In the genomic region with DNA sequence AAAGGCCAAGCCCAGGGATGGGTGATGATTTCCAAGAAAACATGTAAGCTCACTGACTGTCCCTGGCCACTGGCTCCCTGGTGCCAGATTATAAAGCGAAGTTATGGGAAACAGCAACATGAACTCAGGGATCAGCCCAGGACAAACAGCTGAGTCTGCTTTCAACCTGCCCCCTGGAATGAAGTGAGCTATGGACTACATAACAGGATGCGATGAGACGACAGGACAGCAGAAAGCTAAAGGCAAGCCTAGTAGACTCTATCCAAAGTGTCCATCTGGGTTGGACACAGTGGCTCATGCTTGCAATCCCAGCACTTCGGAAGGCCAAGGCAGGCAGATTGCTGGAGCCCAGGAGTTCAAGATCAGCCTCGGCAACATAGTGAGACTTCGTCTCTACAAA, we compare ENCODE assay signal across 1 cellular context.
TF ChIP-seq lines count a peak whose summit lies in the region.

No MANE protein-coding gene starts in this region.

TF ChIP-seq in HepG2, 621 proteins besides CTCF, POLR2A, EP300 and RAD21 (continues in another document):
- peak; percentile 45; the same call in 1 of the 2 replicates for TF ChIP-seq MIXL1 (CRISPR knock-in tag; IDR thresholded peaks at IDR 0.05)
- TF ChIP-seq ZNF251 (CRISPR knock-in tag; IDR thresholded peaks at IDR 0.05): no peak
- no peak for TF ChIP-seq ZBTB7A (CRISPR knock-in tag; IDR thresholded peaks at IDR 0.05)
- TF ChIP-seq ZNF543 (CRISPR knock-in tag; IDR thresholded peaks at IDR 0.05): no peak
- TF ChIP-seq, protein P1, sequence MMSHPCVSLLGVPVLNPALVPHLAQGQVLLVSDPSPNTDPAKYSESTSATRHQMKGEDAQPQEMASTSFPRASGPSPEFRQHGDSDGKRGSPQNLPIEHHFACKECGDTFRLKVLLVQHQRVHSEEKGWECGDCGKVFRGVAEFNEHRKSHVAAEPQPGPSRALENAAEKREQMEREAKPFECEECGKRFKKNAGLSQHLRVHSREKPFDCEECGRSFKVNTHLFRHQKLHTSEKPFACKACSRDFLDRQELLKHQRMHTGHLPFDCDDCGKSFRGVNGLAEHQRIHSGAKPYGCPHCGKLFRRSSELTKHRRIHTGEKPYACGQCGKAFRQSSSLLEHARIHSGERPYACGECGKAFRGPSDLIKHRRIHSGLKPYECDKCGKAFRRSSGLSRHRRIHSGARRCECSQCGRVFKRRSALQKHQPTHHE (CRISPR knock-in tag; IDR thresholded peaks at IDR 0.05; ENCODE audit: borderline replicate concordance): no peak
- 0 out of 2 replicates have a peak, but pooled peaks have one; percentile 54 for TF ChIP-seq ZNF614 (CRISPR knock-in tag; IDR thresholded peaks at IDR 0.05; ENCODE audit: borderline replicate concordance)
- no peak for TF ChIP-seq MED13 (CRISPR knock-in tag; IDR thresholded peaks at IDR 0.05)
- TF ChIP-seq EZH2 (conservative IDR thresholded peaks at IDR 0.05; ENCODE audit: low read depth, low read length): no peak
- TF ChIP-seq ZNF552 (CRISPR knock-in tag; IDR thresholded peaks at IDR 0.05; ENCODE audit: borderline replicate concordance): no peak
- TF ChIP-seq, protein P2, sequence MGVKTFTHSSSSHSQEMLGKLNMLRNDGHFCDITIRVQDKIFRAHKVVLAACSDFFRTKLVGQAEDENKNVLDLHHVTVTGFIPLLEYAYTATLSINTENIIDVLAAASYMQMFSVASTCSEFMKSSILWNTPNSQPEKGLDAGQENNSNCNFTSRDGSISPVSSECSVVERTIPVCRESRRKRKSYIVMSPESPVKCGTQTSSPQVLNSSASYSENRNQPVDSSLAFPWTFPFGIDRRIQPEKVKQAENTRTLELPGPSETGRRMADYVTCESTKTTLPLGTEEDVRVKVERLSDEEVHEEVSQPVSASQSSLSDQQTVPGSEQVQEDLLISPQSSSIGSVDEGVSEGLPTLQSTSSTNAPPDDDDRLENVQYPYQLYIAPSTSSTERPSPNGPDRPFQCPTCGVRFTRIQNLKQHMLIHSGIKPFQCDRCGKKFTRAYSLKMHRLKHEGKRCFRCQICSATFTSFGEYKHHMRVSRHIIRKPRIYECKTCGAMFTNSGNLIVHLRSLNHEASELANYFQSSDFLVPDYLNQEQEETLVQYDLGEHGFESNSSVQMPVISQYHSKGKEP (CRISPR knock-in tag; IDR thresholded peaks at IDR 0.05): no peak
- no peak for TF ChIP-seq NFE2 (CRISPR knock-in tag; IDR thresholded peaks at IDR 0.05)
- no peak for TF ChIP-seq ZNF777 (CRISPR knock-in tag; IDR thresholded peaks at IDR 0.05)
- no peak for TF ChIP-seq ZSCAN12 (CRISPR knock-in tag; IDR thresholded peaks at IDR 0.05)
- peak; percentile 29; the same call in 1 of the 2 replicates for TF ChIP-seq FOXK1 (CRISPR knock-in tag; IDR thresholded peaks at IDR 0.05; ENCODE audit: borderline replicate concordance, low read depth)
- TF ChIP-seq HNF4A (CRISPR knock-in tag; IDR thresholded peaks at IDR 0.05): peak; percentile 71
- TF ChIP-seq, protein P3, sequence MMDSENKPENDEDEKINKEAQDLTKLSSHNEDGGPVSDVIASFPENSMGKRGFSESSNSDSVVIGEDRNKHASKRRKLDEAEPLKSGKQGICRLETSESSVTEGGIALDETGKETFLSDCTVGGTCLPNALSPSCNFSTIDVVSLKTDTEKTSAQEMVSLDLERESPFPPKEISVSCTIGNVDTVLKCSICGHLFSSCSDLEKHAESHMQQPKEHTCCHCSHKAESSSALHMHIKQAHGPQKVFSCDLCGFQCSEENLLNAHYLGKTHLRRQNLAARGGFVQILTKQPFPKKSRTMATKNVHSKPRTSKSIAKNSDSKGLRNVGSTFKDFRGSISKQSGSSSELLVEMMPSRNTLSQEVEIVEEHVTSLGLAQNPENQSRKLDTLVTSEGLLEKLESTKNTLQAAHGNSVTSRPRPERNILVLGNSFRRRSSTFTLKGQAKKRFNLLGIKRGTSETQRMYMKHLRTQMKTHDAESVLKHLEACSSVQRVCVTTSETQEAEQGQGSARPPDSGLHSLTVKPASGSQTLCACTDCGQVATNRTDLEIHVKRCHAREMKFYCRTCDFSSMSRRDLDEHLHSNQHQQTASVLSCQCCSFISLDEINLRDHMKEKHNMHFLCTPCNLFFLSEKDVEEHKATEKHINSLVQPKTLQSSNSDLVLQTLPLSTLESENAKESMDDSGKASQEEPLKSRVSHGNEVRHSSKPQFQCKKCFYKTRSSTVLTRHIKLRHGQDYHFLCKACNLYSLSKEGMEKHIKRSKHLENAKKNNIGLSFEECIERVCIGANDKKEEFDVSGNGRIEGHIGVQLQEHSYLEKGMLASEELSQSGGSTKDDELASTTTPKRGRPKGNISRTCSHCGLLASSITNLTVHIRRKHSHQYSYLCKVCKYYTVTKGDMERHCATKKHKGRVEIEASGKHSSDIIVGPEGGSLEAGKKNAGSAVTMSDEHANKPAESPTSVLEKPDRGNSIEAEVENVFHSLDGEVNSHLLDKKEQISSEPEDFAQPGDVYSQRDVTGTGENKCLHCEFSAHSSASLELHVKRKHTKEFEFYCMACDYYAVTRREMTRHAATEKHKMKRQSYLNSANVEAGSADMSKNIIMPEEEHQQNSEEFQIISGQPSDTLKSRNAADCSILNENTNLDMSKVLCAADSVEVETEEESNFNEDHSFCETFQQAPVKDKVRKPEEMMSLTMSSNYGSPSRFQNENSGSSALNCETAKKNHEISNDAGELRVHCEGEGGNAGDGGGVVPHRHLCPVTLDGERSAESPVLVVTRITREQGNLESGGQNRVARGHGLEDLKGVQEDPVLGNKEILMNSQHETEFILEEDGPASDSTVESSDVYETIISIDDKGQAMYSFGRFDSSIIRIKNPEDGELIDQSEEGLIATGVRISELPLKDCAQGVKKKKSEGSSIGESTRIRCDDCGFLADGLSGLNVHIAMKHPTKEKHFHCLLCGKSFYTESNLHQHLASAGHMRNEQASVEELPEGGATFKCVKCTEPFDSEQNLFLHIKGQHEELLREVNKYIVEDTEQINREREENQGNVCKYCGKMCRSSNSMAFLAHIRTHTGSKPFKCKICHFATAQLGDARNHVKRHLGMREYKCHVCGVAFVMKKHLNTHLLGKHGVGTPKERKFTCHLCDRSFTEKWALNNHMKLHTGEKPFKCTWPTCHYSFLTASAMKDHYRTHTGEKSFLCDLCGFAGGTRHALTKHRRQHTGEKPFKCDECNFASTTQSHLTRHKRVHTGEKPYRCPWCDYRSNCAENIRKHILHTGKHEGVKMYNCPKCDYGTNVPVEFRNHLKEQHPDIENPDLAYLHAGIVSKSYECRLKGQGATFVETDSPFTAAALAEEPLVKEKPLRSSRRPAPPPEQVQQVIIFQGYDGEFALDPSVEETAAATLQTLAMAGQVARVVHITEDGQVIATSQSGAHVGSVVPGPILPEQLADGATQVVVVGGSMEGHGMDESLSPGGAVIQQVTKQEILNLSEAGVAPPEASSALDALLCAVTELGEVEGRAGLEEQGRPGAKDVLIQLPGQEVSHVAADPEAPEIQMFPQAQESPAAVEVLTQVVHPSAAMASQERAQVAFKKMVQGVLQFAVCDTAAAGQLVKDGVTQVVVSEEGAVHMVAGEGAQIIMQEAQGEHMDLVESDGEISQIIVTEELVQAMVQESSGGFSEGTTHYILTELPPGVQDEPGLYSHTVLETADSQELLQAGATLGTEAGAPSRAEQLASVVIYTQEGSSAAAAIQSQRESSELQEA (CRISPR knock-in tag; IDR thresholded peaks at IDR 0.05; ENCODE audit: not compliant biosample characterization): no peak
- TF ChIP-seq CREM (IDR thresholded peaks at IDR 0.05): no peak
- TF ChIP-seq CREM (CRISPR knock-in tag; IDR thresholded peaks at IDR 0.05): no peak
- peak; percentile 79 for TF ChIP-seq HDAC2 (CRISPR knock-in tag; IDR thresholded peaks at IDR 0.05)
- peak; percentile 65; the same call in 1 of the 2 replicates for TF ChIP-seq ZMYM3 (CRISPR knock-in tag; IDR thresholded peaks at IDR 0.05)
- TF ChIP-seq SUZ12 (IDR thresholded peaks at IDR 0.05; ENCODE audit: low read depth, low read length): no peak
- TF ChIP-seq, protein P4, sequence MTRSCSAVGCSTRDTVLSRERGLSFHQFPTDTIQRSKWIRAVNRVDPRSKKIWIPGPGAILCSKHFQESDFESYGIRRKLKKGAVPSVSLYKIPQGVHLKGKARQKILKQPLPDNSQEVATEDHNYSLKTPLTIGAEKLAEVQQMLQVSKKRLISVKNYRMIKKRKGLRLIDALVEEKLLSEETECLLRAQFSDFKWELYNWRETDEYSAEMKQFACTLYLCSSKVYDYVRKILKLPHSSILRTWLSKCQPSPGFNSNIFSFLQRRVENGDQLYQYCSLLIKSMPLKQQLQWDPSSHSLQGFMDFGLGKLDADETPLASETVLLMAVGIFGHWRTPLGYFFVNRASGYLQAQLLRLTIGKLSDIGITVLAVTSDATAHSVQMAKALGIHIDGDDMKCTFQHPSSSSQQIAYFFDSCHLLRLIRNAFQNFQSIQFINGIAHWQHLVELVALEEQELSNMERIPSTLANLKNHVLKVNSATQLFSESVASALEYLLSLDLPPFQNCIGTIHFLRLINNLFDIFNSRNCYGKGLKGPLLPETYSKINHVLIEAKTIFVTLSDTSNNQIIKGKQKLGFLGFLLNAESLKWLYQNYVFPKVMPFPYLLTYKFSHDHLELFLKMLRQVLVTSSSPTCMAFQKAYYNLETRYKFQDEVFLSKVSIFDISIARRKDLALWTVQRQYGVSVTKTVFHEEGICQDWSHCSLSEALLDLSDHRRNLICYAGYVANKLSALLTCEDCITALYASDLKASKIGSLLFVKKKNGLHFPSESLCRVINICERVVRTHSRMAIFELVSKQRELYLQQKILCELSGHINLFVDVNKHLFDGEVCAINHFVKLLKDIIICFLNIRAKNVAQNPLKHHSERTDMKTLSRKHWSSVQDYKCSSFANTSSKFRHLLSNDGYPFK (CRISPR knock-in tag; IDR thresholded peaks at IDR 0.05; ENCODE audit: borderline replicate concordance): 0 out of 2 replicates have a peak, but pooled peaks have one; percentile 40
- TF ChIP-seq ZNF33A (CRISPR knock-in tag; IDR thresholded peaks at IDR 0.05; ENCODE audit: borderline replicate concordance): no peak
- TF ChIP-seq ZNF337 (CRISPR knock-in tag; IDR thresholded peaks at IDR 0.05; ENCODE audit: borderline replicate concordance, low read depth): no peak
- TF ChIP-seq ETV5 (CRISPR knock-in tag; IDR thresholded peaks at IDR 0.05; ENCODE audit: borderline replicate concordance): peak; percentile 48; the same call in 1 of the 2 replicates
- no peak for TF ChIP-seq WIZ (CRISPR knock-in tag; IDR thresholded peaks at IDR 0.05)
- TF ChIP-seq, protein P5, sequence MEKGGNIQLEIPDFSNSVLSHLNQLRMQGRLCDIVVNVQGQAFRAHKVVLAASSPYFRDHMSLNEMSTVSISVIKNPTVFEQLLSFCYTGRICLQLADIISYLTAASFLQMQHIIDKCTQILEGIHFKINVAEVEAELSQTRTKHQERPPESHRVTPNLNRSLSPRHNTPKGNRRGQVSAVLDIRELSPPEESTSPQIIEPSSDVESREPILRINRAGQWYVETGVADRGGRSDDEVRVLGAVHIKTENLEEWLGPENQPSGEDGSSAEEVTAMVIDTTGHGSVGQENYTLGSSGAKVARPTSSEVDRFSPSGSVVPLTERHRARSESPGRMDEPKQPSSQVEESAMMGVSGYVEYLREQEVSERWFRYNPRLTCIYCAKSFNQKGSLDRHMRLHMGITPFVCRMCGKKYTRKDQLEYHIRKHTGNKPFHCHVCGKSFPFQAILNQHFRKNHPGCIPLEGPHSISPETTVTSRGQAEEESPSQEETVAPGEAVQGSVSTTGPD (CRISPR knock-in tag; IDR thresholded peaks at IDR 0.05): no peak
- no peak for TF ChIP-seq FOSL1 (CRISPR knock-in tag; IDR thresholded peaks at IDR 0.05; ENCODE audit: borderline replicate concordance)
- TF ChIP-seq, protein P6, sequence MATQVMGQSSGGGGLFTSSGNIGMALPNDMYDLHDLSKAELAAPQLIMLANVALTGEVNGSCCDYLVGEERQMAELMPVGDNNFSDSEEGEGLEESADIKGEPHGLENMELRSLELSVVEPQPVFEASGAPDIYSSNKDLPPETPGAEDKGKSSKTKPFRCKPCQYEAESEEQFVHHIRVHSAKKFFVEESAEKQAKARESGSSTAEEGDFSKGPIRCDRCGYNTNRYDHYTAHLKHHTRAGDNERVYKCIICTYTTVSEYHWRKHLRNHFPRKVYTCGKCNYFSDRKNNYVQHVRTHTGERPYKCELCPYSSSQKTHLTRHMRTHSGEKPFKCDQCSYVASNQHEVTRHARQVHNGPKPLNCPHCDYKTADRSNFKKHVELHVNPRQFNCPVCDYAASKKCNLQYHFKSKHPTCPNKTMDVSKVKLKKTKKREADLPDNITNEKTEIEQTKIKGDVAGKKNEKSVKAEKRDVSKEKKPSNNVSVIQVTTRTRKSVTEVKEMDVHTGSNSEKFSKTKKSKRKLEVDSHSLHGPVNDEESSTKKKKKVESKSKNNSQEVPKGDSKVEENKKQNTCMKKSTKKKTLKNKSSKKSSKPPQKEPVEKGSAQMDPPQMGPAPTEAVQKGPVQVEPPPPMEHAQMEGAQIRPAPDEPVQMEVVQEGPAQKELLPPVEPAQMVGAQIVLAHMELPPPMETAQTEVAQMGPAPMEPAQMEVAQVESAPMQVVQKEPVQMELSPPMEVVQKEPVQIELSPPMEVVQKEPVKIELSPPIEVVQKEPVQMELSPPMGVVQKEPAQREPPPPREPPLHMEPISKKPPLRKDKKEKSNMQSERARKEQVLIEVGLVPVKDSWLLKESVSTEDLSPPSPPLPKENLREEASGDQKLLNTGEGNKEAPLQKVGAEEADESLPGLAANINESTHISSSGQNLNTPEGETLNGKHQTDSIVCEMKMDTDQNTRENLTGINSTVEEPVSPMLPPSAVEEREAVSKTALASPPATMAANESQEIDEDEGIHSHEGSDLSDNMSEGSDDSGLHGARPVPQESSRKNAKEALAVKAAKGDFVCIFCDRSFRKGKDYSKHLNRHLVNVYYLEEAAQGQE (IDR thresholded peaks at IDR 0.05; ENCODE audit: borderline replicate concordance in 1 of 2, low read depth in 1 of 2, low read length in 2 of 2): no peak
- TF ChIP-seq PAF1 (CRISPR knock-in tag; IDR thresholded peaks at IDR 0.05): no peak
- TF ChIP-seq SMYD3 (CRISPR knock-in tag; IDR thresholded peaks at IDR 0.05): no peak
- TF ChIP-seq, protein P7, sequence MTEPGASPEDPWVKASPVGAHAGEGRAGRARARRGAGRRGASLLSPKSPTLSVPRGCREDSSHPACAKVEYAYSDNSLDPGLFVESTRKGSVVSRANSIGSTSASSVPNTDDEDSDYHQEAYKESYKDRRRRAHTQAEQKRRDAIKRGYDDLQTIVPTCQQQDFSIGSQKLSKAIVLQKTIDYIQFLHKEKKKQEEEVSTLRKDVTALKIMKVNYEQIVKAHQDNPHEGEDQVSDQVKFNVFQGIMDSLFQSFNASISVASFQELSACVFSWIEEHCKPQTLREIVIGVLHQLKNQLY (CRISPR knock-in tag; IDR thresholded peaks at IDR 0.05): peak; percentile 24; the same call in 1 of the 2 replicates
- TF ChIP-seq, protein P8, sequence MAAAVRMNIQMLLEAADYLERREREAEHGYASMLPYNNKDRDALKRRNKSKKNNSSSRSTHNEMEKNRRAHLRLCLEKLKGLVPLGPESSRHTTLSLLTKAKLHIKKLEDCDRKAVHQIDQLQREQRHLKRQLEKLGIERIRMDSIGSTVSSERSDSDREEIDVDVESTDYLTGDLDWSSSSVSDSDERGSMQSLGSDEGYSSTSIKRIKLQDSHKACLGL (CRISPR knock-in tag; IDR thresholded peaks at IDR 0.05): no peak
- TF ChIP-seq ZNF660 (CRISPR knock-in tag; IDR thresholded peaks at IDR 0.05; ENCODE audit: borderline replicate concordance, low read depth): no peak
- TF ChIP-seq ZFP36 (IDR thresholded peaks at IDR 0.05; ENCODE audit: borderline replicate concordance, low read depth, low read length, partially characterized antibody): no peak
